In genomic region chr6:132534546-132534945, GRCh38 we compare ENCODE assay signal across 14 cellular contexts. TPM values are rescaled to one million over a fixed set of nuclear protein-coding genes. Genes with fewer than 3 reads are reported as not detected.
"Had no signal": no experiment of that assay in that cellular context is flagged by ENCODE, and none has a peak within 500 bp of the region (broad histone marks: within the 10 kb centered on the region; RNA-seq: fewer than 3 reads in every experiment).

No MANE protein-coding gene starts in this region.

RNA-seq across cellular contexts. Expression of gene TAAR9, which starts 3.5 kb away (rescaled TPM):
- total RNA-seq: activated B cell treated with CpG ODN at 0.5 μM for 24 hours; activated CD4-positive, alpha-beta memory T cell treated with anti-CD3 and anti-CD28 coated beads for 36 hours; activated CD4-positive, alpha-beta memory T cell treated with anti-CD3 and anti-CD28 coated beads, Interleukin-2, amount 10 ng/mL, durations not matched to agents 7 days and 5 days; activated CD4-positive, alpha-beta T cell treated with anti-CD3 and anti-CD28 coated beads for 36 hours; activated CD4-positive, alpha-beta T cell treated with anti-CD3 and anti-CD28 coated beads, Interleukin-2, amount 10 ng/mL, durations not matched to agents 24 days and 14 days; activated CD4-positive, alpha-beta T cell treated with anti-CD3 and anti-CD28 coated beads, Interleukin-2, amount 10 ng/mL, durations not matched to agents 7 days and 5 days; activated CD8-positive, alpha-beta memory T cell treated with anti-CD3 and anti-CD28 coated beads for 36 hours; activated CD8-positive, alpha-beta memory T cell treated with anti-CD3 and anti-CD28 coated beads, Interleukin-2, amount 10 ng/mL, durations not matched to agents 7 days and 5 days; activated CD8-positive, alpha-beta T cell treated with anti-CD3 and anti-CD28 coated beads for 36 hours; activated CD8-positive, alpha-beta T cell treated with anti-CD3 and anti-CD28 coated beads, Interleukin-2, amount 10 ng/mL, durations not matched to agents 7 days and 5 days; T-helper 1 cell treated with Interleukin-12 subunit alpha and Interleukin-12 subunit beta and Interleukin-4 antibody, amounts not matched to agents 30 ng/mL and 1 ng/mL, for 36 hours; T-helper 17 cell; T-helper 2 cell treated with Interferon-gamma antibody and Interleukin-4, amounts not matched to agents 100 ng/mL and 5 ng/mL, for 36 hours; WTC11 had no signal

RNA-seq across cellular contexts. Expression of gene TAAR8, which starts 17.9 kb away (rescaled TPM):
- total RNA-seq: activated B cell treated with CpG ODN at 0.5 μM for 24 hours; activated CD4-positive, alpha-beta memory T cell treated with anti-CD3 and anti-CD28 coated beads for 36 hours; activated CD4-positive, alpha-beta memory T cell treated with anti-CD3 and anti-CD28 coated beads, Interleukin-2, amount 10 ng/mL, durations not matched to agents 7 days and 5 days; activated CD4-positive, alpha-beta T cell treated with anti-CD3 and anti-CD28 coated beads for 36 hours; activated CD4-positive, alpha-beta T cell treated with anti-CD3 and anti-CD28 coated beads, Interleukin-2, amount 10 ng/mL, durations not matched to agents 24 days and 14 days; activated CD4-positive, alpha-beta T cell treated with anti-CD3 and anti-CD28 coated beads, Interleukin-2, amount 10 ng/mL, durations not matched to agents 7 days and 5 days; activated CD8-positive, alpha-beta memory T cell treated with anti-CD3 and anti-CD28 coated beads for 36 hours; activated CD8-positive, alpha-beta memory T cell treated with anti-CD3 and anti-CD28 coated beads, Interleukin-2, amount 10 ng/mL, durations not matched to agents 7 days and 5 days; activated CD8-positive, alpha-beta T cell treated with anti-CD3 and anti-CD28 coated beads for 36 hours; activated CD8-positive, alpha-beta T cell treated with anti-CD3 and anti-CD28 coated beads, Interleukin-2, amount 10 ng/mL, durations not matched to agents 7 days and 5 days; T-helper 1 cell treated with Interleukin-12 subunit alpha and Interleukin-12 subunit beta and Interleukin-4 antibody, amounts not matched to agents 30 ng/mL and 1 ng/mL, for 36 hours; T-helper 17 cell; T-helper 2 cell treated with Interferon-gamma antibody and Interleukin-4, amounts not matched to agents 100 ng/mL and 5 ng/mL, for 36 hours; WTC11 had no signal

RNA-seq across cellular contexts. Expression of gene TAAR6, which starts 35.6 kb away (rescaled TPM):
- total RNA-seq: activated B cell treated with CpG ODN at 0.5 μM for 24 hours; activated CD4-positive, alpha-beta memory T cell treated with anti-CD3 and anti-CD28 coated beads for 36 hours; activated CD4-positive, alpha-beta memory T cell treated with anti-CD3 and anti-CD28 coated beads, Interleukin-2, amount 10 ng/mL, durations not matched to agents 7 days and 5 days; activated CD4-positive, alpha-beta T cell treated with anti-CD3 and anti-CD28 coated beads for 36 hours; activated CD4-positive, alpha-beta T cell treated with anti-CD3 and anti-CD28 coated beads, Interleukin-2, amount 10 ng/mL, durations not matched to agents 24 days and 14 days; activated CD4-positive, alpha-beta T cell treated with anti-CD3 and anti-CD28 coated beads, Interleukin-2, amount 10 ng/mL, durations not matched to agents 7 days and 5 days; activated CD8-positive, alpha-beta memory T cell treated with anti-CD3 and anti-CD28 coated beads for 36 hours; activated CD8-positive, alpha-beta memory T cell treated with anti-CD3 and anti-CD28 coated beads, Interleukin-2, amount 10 ng/mL, durations not matched to agents 7 days and 5 days; activated CD8-positive, alpha-beta T cell treated with anti-CD3 and anti-CD28 coated beads for 36 hours; activated CD8-positive, alpha-beta T cell treated with anti-CD3 and anti-CD28 coated beads, Interleukin-2, amount 10 ng/mL, durations not matched to agents 7 days and 5 days; T-helper 1 cell treated with Interleukin-12 subunit alpha and Interleukin-12 subunit beta and Interleukin-4 antibody, amounts not matched to agents 30 ng/mL and 1 ng/mL, for 36 hours; T-helper 17 cell; T-helper 2 cell treated with Interferon-gamma antibody and Interleukin-4, amounts not matched to agents 100 ng/mL and 5 ng/mL, for 36 hours; WTC11 had no signal

RNA-seq across cellular contexts. Expression of gene TAAR5, which starts 55.0 kb away (rescaled TPM):
- total RNA-seq: activated B cell treated with CpG ODN at 0.5 μM for 24 hours; activated CD4-positive, alpha-beta memory T cell treated with anti-CD3 and anti-CD28 coated beads for 36 hours; activated CD4-positive, alpha-beta memory T cell treated with anti-CD3 and anti-CD28 coated beads, Interleukin-2, amount 10 ng/mL, durations not matched to agents 7 days and 5 days; activated CD4-positive, alpha-beta T cell treated with anti-CD3 and anti-CD28 coated beads for 36 hours; activated CD4-positive, alpha-beta T cell treated with anti-CD3 and anti-CD28 coated beads, Interleukin-2, amount 10 ng/mL, durations not matched to agents 24 days and 14 days; activated CD4-positive, alpha-beta T cell treated with anti-CD3 and anti-CD28 coated beads, Interleukin-2, amount 10 ng/mL, durations not matched to agents 7 days and 5 days; activated CD8-positive, alpha-beta memory T cell treated with anti-CD3 and anti-CD28 coated beads for 36 hours; activated CD8-positive, alpha-beta memory T cell treated with anti-CD3 and anti-CD28 coated beads, Interleukin-2, amount 10 ng/mL, durations not matched to agents 7 days and 5 days; activated CD8-positive, alpha-beta T cell treated with anti-CD3 and anti-CD28 coated beads for 36 hours; activated CD8-positive, alpha-beta T cell treated with anti-CD3 and anti-CD28 coated beads, Interleukin-2, amount 10 ng/mL, durations not matched to agents 7 days and 5 days; T-helper 1 cell treated with Interleukin-12 subunit alpha and Interleukin-12 subunit beta and Interleukin-4 antibody, amounts not matched to agents 30 ng/mL and 1 ng/mL, for 36 hours; T-helper 17 cell; T-helper 2 cell treated with Interferon-gamma antibody and Interleukin-4, amounts not matched to agents 100 ng/mL and 5 ng/mL, for 36 hours; WTC11 had no signal
